ENCODE assay signal across 1 cellular context in genomic region chr7:33732462-33732861, GRCh38.
TF ChIP-seq lines count a peak whose summit lies in the region.

No MANE protein-coding gene starts in this region.

TF ChIP-seq in liver, 16 proteins besides CTCF, POLR2A, EP300 and RAD21 (continued from another document):
- TF ChIP-seq ATF3 (IDR thresholded peaks at IDR 0.05) (no peak), SP1 (IDR thresholded peaks at IDR 0.05) (no peak), EGR1 (IDR thresholded peaks at IDR 0.05; ENCODE audit: low read depth in 2 of 2) (no peak), TAF1 (conservative IDR thresholded peaks at IDR 0.05) (no peak), JUND (IDR thresholded peaks at IDR 0.05) (no peak), NR2F2 (IDR thresholded peaks at IDR 0.05) (peak; percentile 22), FOXA2 (IDR thresholded peaks at IDR 0.05) (no peak)
